8 cellular contexts compared by ENCODE assay signal in genomic region chr18:3247243-3248061, GRCh38. TPM values are rescaled to one million over a fixed set of nuclear protein-coding genes. Genes with fewer than 3 reads are reported as not detected.
DNase-seq lines count a peak whose midpoint lies in the region; FAIRE-seq and TF ChIP-seq lines count a peak whose summit lies in the region.

Gene MYL12A, plus strand, starts transcription at chr18:3247801. Its CDS starts 5,447 bp downstream, at chr18:3253248.

- H3K4me1 Mint-ChIP-seq in HFFc6 (ENCODE audit: low read depth) = peaks cover 55% of the 10 kb centered on the region
- peaks cover 39% of the 10 kb centered on the region for H3K4me1 Mint-ChIP-seq in activated naive CD4-positive, alpha-beta T cell treated with anti-CD3 and anti-CD28 coated beads, Interleukin-2, amount 10 ng/mL, durations not matched to agents 7 days and 5 days

- no peaks in the 10 kb centered on the region for H3K27me3 ChIP-seq in neutrophil

- peak; percentile 82 for DNase-seq in GM04503 (ENCODE audit: low read depth)
- DNase-seq in HFFc6 = peak; percentile 89
- peak; percentile 99 for DNase-seq in NB4 (ENCODE audit: low read depth)
- peak; percentile 93 for DNase-seq in SK-N-MC (ENCODE audit: low read depth, low spot score)
- DNase-seq in activated naive CD4-positive, alpha-beta T cell treated with anti-CD3 and anti-CD28 coated beads, Interleukin-2, amount 10 ng/mL, durations not matched to agents 7 days and 5 days = peak; percentile 98
- DNase-seq in frontal cortex (ENCODE audit: low spot score in 2 of 2) = peak; percentile 83 to 91
- DNase-seq in substantia nigra (lab: John Stamatoyannopoulos, UW) = peak; percentile 70 to 97 (median 91)

- H3K4me1 ChIP-seq in neutrophil (ENCODE audit: control insufficient read depth in 1 of 2, insufficient read depth in 1 of 2, low read depth in 1 of 2, low read length in 1 of 2) = peaks cover 66 to 69% of the 10 kb centered on the region in 2 experiments

- H3K36me3 Mint-ChIP-seq in HFFc6 (ENCODE audit: low read depth) = peaks cover 28% of the 10 kb centered on the region
- H3K36me3 Mint-ChIP-seq in activated naive CD4-positive, alpha-beta T cell treated with anti-CD3 and anti-CD28 coated beads, Interleukin-2, amount 10 ng/mL, durations not matched to agents 7 days and 5 days = peaks cover 30% of the 10 kb centered on the region

- no peak for FAIRE-seq in frontal cortex (lab: Jason Lieb, UNC)

- peak within 1 kb of the TSS; percentile 91 for H3K4me3 Mint-ChIP-seq in HFFc6
- peak within 1 kb of the TSS; percentile 88 for H3K4me3 Mint-ChIP-seq in activated naive CD4-positive, alpha-beta T cell treated with anti-CD3 and anti-CD28 coated beads, Interleukin-2, amount 10 ng/mL, durations not matched to agents 7 days and 5 days

- CTCF ChIA-PET in activated naive CD4-positive, alpha-beta T cell treated with anti-CD3 and anti-CD28 coated beads, Interleukin-2, amount 10 ng/mL, durations not matched to agents 7 days and 5 days (lab: Charles Lee) = interaction anchor here (0.7 to 4.4 kb wide), 18 partner anchors 9 to 419 kb away, joined by 3 to 46 read pairs (median 5); no protein-coding TSS in a partner anchor

- TF ChIP-seq CTCF in HFFc6 (IDR thresholded peaks at IDR 0.05) = no peak
- no peak for TF ChIP-seq CTCF in NB4 (IDR thresholded peaks at IDR 0.05; ENCODE audit: low read depth, low read length)
- TF ChIP-seq CTCF in neutrophil (IDR thresholded peaks at IDR 0.05) = peak; percentile 18

- H3K9me3 Mint-ChIP-seq in HFFc6 = peaks cover 19% of the 10 kb centered on the region
- H3K9me3 Mint-ChIP-seq in activated naive CD4-positive, alpha-beta T cell treated with anti-CD3 and anti-CD28 coated beads, Interleukin-2, amount 10 ng/mL, durations not matched to agents 7 days and 5 days = peaks cover under 1% of the 10 kb centered on the region

- H3K27ac ChIP-seq in SK-N-MC (peak within 1 kb of the TSS; percentile 99), neutrophil (peak within 1 kb of the TSS; percentile 97), substantia nigra (ENCODE audit: low read depth, low read length, poor library complexity, severe bottlenecking) (peak within 1 kb of the TSS; percentile 92)

- peak; percentile 84 for TF ChIP-seq POLR2A in NB4 (IDR thresholded peaks at IDR 0.05; ENCODE audit: extremely low read depth, insufficient read length)

- peaks cover 7% of the 10 kb centered on the region for H3K27me3 Mint-ChIP-seq in HFFc6 (ENCODE audit: insufficient read depth)
- H3K27me3 Mint-ChIP-seq in activated naive CD4-positive, alpha-beta T cell treated with anti-CD3 and anti-CD28 coated beads, Interleukin-2, amount 10 ng/mL, durations not matched to agents 7 days and 5 days = peaks cover 7% of the 10 kb centered on the region

- H3K9me3 ChIP-seq in SK-N-MC (ENCODE audit: low read depth, low read length) (no peaks in the 10 kb centered on the region), neutrophil (no peaks in the 10 kb centered on the region)

- peak within 1 kb of the TSS; percentile 99 for H3K4me3 ChIP-seq in NB4 (ENCODE audit: low read depth, low read length)
- H3K4me3 ChIP-seq in SK-N-MC = peak within 1 kb of the TSS; percentile 88
- H3K4me3 ChIP-seq in neutrophil (ENCODE audit: low read depth in 1 of 2, low read length in 1 of 2) = peak within 1 kb of the TSS; percentile 96 to 98

- peaks cover 24% of the 10 kb centered on the region for H3K36me3 ChIP-seq in SK-N-MC (ENCODE audit: insufficient read depth, low read length)
- peaks cover 12% of the 10 kb centered on the region for H3K36me3 ChIP-seq in neutrophil

- H3K9ac ChIP-seq in SK-N-MC (ENCODE audit: insufficient read length) = peak within 1 kb of the TSS; percentile 99

- peak within 1 kb of the TSS; percentile 99 for H3K27ac Mint-ChIP-seq in HFFc6
- peak within 1 kb of the TSS; percentile 99 for H3K27ac Mint-ChIP-seq in activated naive CD4-positive, alpha-beta T cell treated with anti-CD3 and anti-CD28 coated beads, Interleukin-2, amount 10 ng/mL, durations not matched to agents 7 days and 5 days

RNA-seq across cellular contexts. Expression of gene MYL12A, which starts in this region (rescaled TPM):
- 100 to 1,000 TPM; 425 to 713 (median 651) TPM for total RNA-seq in HFFc6 (2021; fragmentation: NEBNext Ultra II Directional; extraction: Animal tissue kit (Norgen Biotek cat#: 25700))
- 59.1 TPM for total RNA-seq in frontal cortex

Comparison
In these comparisons a context has a peak if more than half of its experiments do, and no peak if none do; other contexts are left out.
1. Peak in every context shown above with its lines: DNase-seq, H3K4me3 ChIP-seq and H3K27ac ChIP-seq.